26 cellular contexts compared by ENCODE assay signal in the genomic region with DNA sequence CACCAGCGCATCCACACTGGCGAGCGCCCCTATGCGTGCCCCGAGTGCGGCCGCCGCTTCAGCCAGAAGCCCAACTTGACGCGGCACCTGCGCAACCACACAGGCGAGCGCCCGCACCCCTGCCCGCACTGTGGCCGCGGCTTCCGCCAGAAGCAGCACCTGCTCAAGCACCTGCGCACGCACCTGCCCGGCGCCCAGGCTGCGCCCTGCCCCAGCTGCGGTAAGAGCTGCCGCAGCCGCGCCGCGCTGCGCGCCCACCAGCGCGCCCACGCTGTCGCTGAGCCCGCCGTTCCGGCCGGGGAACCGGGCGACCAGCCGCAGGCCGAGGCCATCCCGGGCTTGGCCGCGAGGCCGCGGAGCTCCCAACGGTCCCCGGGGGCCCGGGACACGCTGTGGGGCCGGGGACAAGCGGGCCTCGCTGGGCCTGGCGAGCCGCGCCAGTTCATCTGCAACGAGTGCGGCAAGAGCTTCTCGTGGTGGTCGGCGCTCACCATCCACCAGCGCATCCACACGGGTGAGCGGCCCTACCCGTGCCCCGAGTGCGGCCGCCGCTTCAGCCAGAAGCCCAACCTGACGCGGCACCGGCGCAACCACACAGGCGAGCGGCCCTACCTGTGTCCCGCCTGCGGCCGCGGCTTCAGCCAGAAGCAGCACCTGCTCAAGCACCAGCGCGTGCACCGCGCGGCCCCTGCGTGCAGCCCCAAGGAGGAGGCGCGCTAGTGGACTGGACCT. TPM values are rescaled to one million over a fixed set of nuclear protein-coding genes. Genes with fewer than 3 reads are reported as not detected.
DNase-seq lines count a peak whose midpoint lies in the region; ATAC-seq, FAIRE-seq and TF ChIP-seq lines count a peak whose summit lies in the region.
"Had no signal": no experiment of that assay in that cellular context is flagged by ENCODE, and none has a peak within 500 bp of the region (broad histone marks: within the 10 kb centered on the region; RNA-seq: fewer than 3 reads in every experiment).

No MANE protein-coding gene starts in this region.

- TF ChIP-seq CTCF in right atrium auricular region (IDR thresholded peaks at IDR 0.05), result no peak
- TF ChIP-seq CTCF in WERI-Rb-1 (IDR thresholded peaks at IDR 0.05; ENCODE audit: low read depth, low read length), result no peak
- TF ChIP-seq CTCF in kidney (IDR thresholded peaks at IDR 0.05; ENCODE audit: borderline replicate concordance, extremely low read depth, insufficient read depth), result no peak
- TF ChIP-seq CTCF in sigmoid colon (IDR thresholded peaks at IDR 0.05), result no peak

- no peak for TF ChIP-seq EP300 in sigmoid colon (IDR thresholded peaks at IDR 0.05)

- H3K27me3 ChIP-seq in right atrium auricular region (no peaks in the 10 kb centered on the region), WERI-Rb-1 (ENCODE audit: insufficient read depth, low read depth, severe bottlenecking) (no peaks in the 10 kb centered on the region), sigmoid colon (no peaks in the 10 kb centered on the region)
- H3K27me3 ChIP-seq: BLaER1 treated with 17β-estradiol and CSF1 and Interleukin-3, amounts not matched to agents 10 nM and 100 nM had no signal

- no peak for ATAC-seq in Right ventricle myocardium inferior
- no peak for ATAC-seq in GM19463 (IDR thresholded peaks at IDR 0.05; ENCODE audit: unreplicated experiment)
- ATAC-seq: CD8-positive, alpha-beta T cell had no signal

- no peak for TF ChIP-seq POLR2A in sigmoid colon (IDR thresholded peaks at IDR 0.05)

- no peak for FAIRE-seq in kidney (lab: Jason Lieb, UNC)
- FAIRE-seq: GM18507 had no signal

- H3K27ac ChIP-seq in right atrium auricular region (no peak overlapping the region), WERI-Rb-1 (no peak overlapping the region), kidney (ENCODE audit: low read depth in 2 of 2, low read length in 2 of 2) (no peak overlapping the region), sigmoid colon (no peak overlapping the region)
- H3K27ac ChIP-seq: BLaER1 treated with 17β-estradiol and CSF1 and Interleukin-3, amounts not matched to agents 10 nM and 100 nM had no signal

- H3K4me1 ChIP-seq in right atrium auricular region (peaks cover 0 to 14% of the 10 kb centered on the region in 2 donors), kidney (ENCODE audit: control insufficient read depth in 1 of 2, insufficient read depth in 1 of 2, low read depth in 1 of 2, low read length in 2 of 2) (no peaks in the 10 kb centered on the region), sigmoid colon (peaks cover 0 to 3% (median 0%) of the 10 kb centered on the region in 4 donors)

- H3K9ac ChIP-seq in kidney (ENCODE audit: low read length in 2 of 2), result no peak overlapping the region
- H3K9ac ChIP-seq: BLaER1 treated with 17β-estradiol and CSF1 and Interleukin-3, amounts not matched to agents 10 nM and 100 nM had no signal

- H3K36me3 ChIP-seq in right atrium auricular region, result peaks cover 10% of the 10 kb centered on the region
- H3K36me3 ChIP-seq in WERI-Rb-1, result peaks cover 15% of the 10 kb centered on the region
- H3K36me3 ChIP-seq in kidney (ENCODE audit: control insufficient read depth in 1 of 2, insufficient read depth in 2 of 2, low read length in 2 of 2), result no peaks in the 10 kb centered on the region
- peaks cover 0 to 27% (median 16%) of the 10 kb centered on the region in 4 donors for H3K36me3 ChIP-seq in sigmoid colon

- intact Hi-C loops in Right ventricle myocardium inferior (cut with DNase I) (no loop called here), kidney (cut with DNase I) (no loop called here), sigmoid colon (cut with DNase I) (no loop called here)

- no peaks in the 10 kb centered on the region for H3K9me3 ChIP-seq in right atrium auricular region
- no peaks in the 10 kb centered on the region for H3K9me3 ChIP-seq in WERI-Rb-1 (ENCODE audit: severe bottlenecking)
- no peaks in the 10 kb centered on the region for H3K9me3 ChIP-seq in kidney (ENCODE audit: control insufficient read depth in 1 of 2, low read length in 2 of 2)
- H3K9me3 ChIP-seq in sigmoid colon, result no peaks in the 10 kb centered on the region
- H3K9me3 ChIP-seq: BLaER1 treated with 17β-estradiol and CSF1 and Interleukin-3, amounts not matched to agents 10 nM and 100 nM had no signal

- 94 to 97% methylated on average over 89 of the region's 89 CpGs for WGBS in sigmoid colon, 2 donors

- peak; percentile 20 for DNase-seq in Right ventricle myocardium inferior (ENCODE audit: missing footprints)
- no peak for DNase-seq in right atrium auricular region (ENCODE audit: low spot score)
- DNase-seq in WERI-Rb-1, result peak; percentile 6
- DNase-seq in kidney, result peak; percentile 69
- DNase-seq in sigmoid colon, result peak; percentile 48
- no peak for DNase-seq in stimulated activated CD4-positive, alpha-beta T cell treated with anti-CD3 and anti-CD28 coated beads, Interleukin-2, amount 100 ng/mL, for 24 hours
- DNase-seq in amniotic stem cell (lab: John Stamatoyannopoulos, UW), result no peak
- DNase-seq: 8988T; Calu3; CD8-positive, alpha-beta T cell; DMS153; GDM1; Kasumi-1; NCI-H1694; NCI-H2081; NCI-H2171; NCI-H345; NCI-H524; NCI-H774; NK-92 treated with Interleukin-12 subunit alpha and Interleukin-12 subunit beta, amount 100 ng/mL, for 24 hours; SIG-M5 had no signal

- H3K4me3 ChIP-seq in right atrium auricular region (no peak overlapping the region), WERI-Rb-1 (ENCODE audit: low read depth, low read length) (no peak overlapping the region), kidney (ENCODE audit: low read length in 2 of 2) (no peak overlapping the region), sigmoid colon (no peak overlapping the region)
- H3K4me3 ChIP-seq: BLaER1 treated with 17β-estradiol and CSF1 and Interleukin-3, amounts not matched to agents 10 nM and 100 nM had no signal

RNA-seq across cellular contexts. Expression of gene ZNF775, which starts 18.4 kb away (rescaled TPM):
- total RNA-seq in Right ventricle myocardium inferior, result 3.3 TPM
- total RNA-seq in right atrium auricular region, result 1 to 10 TPM; 4.1 to 6.2 TPM
- total RNA-seq in kidney, result 3.7 TPM
- polyA plus RNA-seq in kidney (ENCODE audit: insufficient read depth, low read depth, low replicate concordance), result 5.2 TPM
- total RNA-seq in sigmoid colon, result 10 to 100 TPM in 1 of 4 donors, 1 to 10 TPM in 3; 6.1 to 10.7 (median 6.9) TPM
- 1 to 10 TPM; 3.0 to 6.1 (median 5.4) TPM for polyA plus RNA-seq in sigmoid colon

RNA-seq across cellular contexts. Expression of gene REPIN1, which starts 28.9 kb away (rescaled TPM):
- total RNA-seq in Right ventricle myocardium inferior, result 111 TPM
- 100 to 1,000 TPM in 1 of 2 donors, 10 to 100 TPM in 1; 100.0 to 110 TPM for total RNA-seq in right atrium auricular region
- total RNA-seq in kidney, result 95.8 TPM
- 53.7 TPM for polyA plus RNA-seq in kidney (ENCODE audit: insufficient read depth, low read depth, low replicate concordance)
- total RNA-seq in sigmoid colon, result 10 to 100 TPM; 56.3 to 63.7 (median 57.0) TPM
- polyA plus RNA-seq in sigmoid colon, result 100 to 1,000 TPM in 1 of 3 donors, 10 to 100 TPM in 2; 50.9 to 131 (median 52.3) TPM

RNA-seq across cellular contexts. Expression of gene GIMAP8, which starts 52.9 kb away (rescaled TPM):
- total RNA-seq in Right ventricle myocardium inferior (14.9 TPM), right atrium auricular region (1 to 10 TPM; 6.6 to 9.6 TPM), kidney (24.3 TPM), sigmoid colon (1 to 10 TPM; 5.3 to 7.9 (median 7.2) TPM)
- polyA plus RNA-seq in kidney (ENCODE audit: insufficient read depth, low read depth, low replicate concordance) (10.2 TPM), sigmoid colon (10 to 100 TPM in 1 of 3 donors, 1 to 10 TPM in 2; 2.4 to 10.7 (median 2.8) TPM)
- total RNA-seq: Calu3, H4, MCF 10A had no signal

RNA-seq across cellular contexts. Expression of gene RARRES2, which starts 56.1 kb away (rescaled TPM):
- total RNA-seq in Right ventricle myocardium inferior (32.6 TPM), right atrium auricular region (100 to 1,000 TPM; 105 to 197 TPM), kidney (104 TPM), sigmoid colon (100 to 1,000 TPM; 257 to 447 (median 388) TPM)
- polyA plus RNA-seq in kidney (ENCODE audit: insufficient read depth, low read depth, low replicate concordance) (475 TPM), sigmoid colon (100 to 1,000 TPM in 2 of 3 donors, 10 to 100 TPM in 1; 28.9 to 289 (median 132) TPM)
- total RNA-seq: CD8-positive, alpha-beta T cell; H4; MCF 10A had no signal

Comparison
In these comparisons a context has a peak if more than half of its experiments do, and no peak if none do; other contexts are left out.
1. DNase-seq: peak in Right ventricle myocardium inferior (single experiment), WERI-Rb-1 (single experiment), kidney (single experiment) and sigmoid colon (single experiment); none in right atrium auricular region (single experiment), stimulated activated CD4-positive, alpha-beta T cell treated with anti-CD3 and anti-CD28 coated beads, Interleukin-2, amount 100 ng/mL, for 24 hours (0 of 2) and amniotic stem cell (single experiment).